Comparison of ENCODE assay signal across 10 cellular contexts in genomic region chr9:26746357-26747072, GRCh38.
DNase-seq lines count a peak whose midpoint lies in the region; ATAC-seq and TF ChIP-seq lines count a peak whose summit lies in the region.
"Had no signal": no experiment of that assay in that cellular context is flagged by ENCODE, and none has a peak within 500 bp of the region (broad histone marks: within the 10 kb centered on the region; RNA-seq: fewer than 3 reads in every experiment).

No MANE protein-coding gene starts in this region.

- in situ Hi-C loops in transverse colon (cut with MboI; ENCODE audit: low pct_ligation_motif_present in 1 of 4, low pct_unique_long_range_greater_than_20kb in 1 of 4, low sequenced_read_pairs in 3 of 4), result loop anchor here in 3 of 4 donors (10.0 to 25.0 kb wide), 2 partner anchors 228 to 241 kb away; no protein-coding TSS in a partner anchor

- 63 to 84% methylated on average over 4 of the region's 4 CpGs for WGBS in transverse colon (ENCODE audit: low coverage in 1 of 2), 2 donors

- intact Hi-C loops in transverse colon (cut with DNase I; ENCODE audit: low total_unique reads), result no loop called here
- intact Hi-C loops in left ventricle myocardium inferior (cut with micrococcal nuclease), result no loop called here

- TF ChIP-seq EP300 in transverse colon (IDR thresholded peaks at IDR 0.05; ENCODE audit: low read depth), result no peak

- no peak for TF ChIP-seq POLR2A in transverse colon (IDR thresholded peaks at IDR 0.05)

- H3K36me3 ChIP-seq in transverse colon (no peaks in the 10 kb centered on the region), left ventricle myocardium inferior (no peaks in the 10 kb centered on the region)

- H3K27ac ChIP-seq in foreskin keratinocyte, result no peak overlapping the region
- no peak overlapping the region for H3K27ac ChIP-seq in transverse colon
- no peak overlapping the region for H3K27ac ChIP-seq in left ventricle myocardium inferior (replicated peaks)
- H3K27ac ChIP-seq: skin epidermis had no signal

- H3K27me3 ChIP-seq in foreskin keratinocyte (no peaks in the 10 kb centered on the region), transverse colon (no peaks in the 10 kb centered on the region), left ventricle myocardium inferior (ENCODE audit: low read depth) (no peaks in the 10 kb centered on the region)

- ATAC-seq in GM21786 (IDR thresholded peaks at IDR 0.05; ENCODE audit: unreplicated experiment), result peak; percentile 88
- peak; percentile 83 for ATAC-seq in HG03575 (IDR thresholded peaks at IDR 0.05; ENCODE audit: extremely low read depth, insufficient number of reproducible peaks, low FRiP score, unreplicated experiment)
- ATAC-seq in foreskin keratinocyte, result peak; percentile 65
- ATAC-seq in omental fat pad (ENCODE audit: low FRiP score), result no peak
- ATAC-seq: Right ventricle myocardium inferior had no signal

- H3K4me3 ChIP-seq in GM12865 (ENCODE audit: low read depth, low read length) (no peak overlapping the region), transverse colon (no peak overlapping the region), left ventricle myocardium inferior (no peak overlapping the region)
- H3K4me3 ChIP-seq: skin epidermis had no signal

- no peaks in the 10 kb centered on the region for H3K4me1 ChIP-seq in foreskin keratinocyte
- no peaks in the 10 kb centered on the region for H3K4me1 ChIP-seq in transverse colon
- H3K4me1 ChIP-seq in left ventricle myocardium inferior, result no peaks in the 10 kb centered on the region

- no peaks in the 10 kb centered on the region for H3K9me3 ChIP-seq in transverse colon
- no peaks in the 10 kb centered on the region for H3K9me3 ChIP-seq in left ventricle myocardium inferior (replicated peaks)

- no peak for TF ChIP-seq CTCF in GM12865 (IDR thresholded peaks at IDR 0.05; ENCODE audit: insufficient read depth, low read depth, low read length, missing control alignments)
- TF ChIP-seq CTCF in foreskin keratinocyte (conservative IDR thresholded peaks at IDR 0.05), result no peak
- TF ChIP-seq CTCF in transverse colon (IDR thresholded peaks at IDR 0.05), result no peak
- TF ChIP-seq CTCF in left ventricle myocardium inferior (IDR thresholded peaks at IDR 0.05; ENCODE audit: borderline replicate concordance), result no peak
- no peak for TF ChIP-seq CTCF in omental fat pad (IDR thresholded peaks at IDR 0.05)

- DNase-seq in GM12865 (ENCODE audit: low read depth) (peak; percentile 76), foreskin keratinocyte (peak; percentile 18 to 63), transverse colon (no peak), left ventricle myocardium inferior (no peak), omental fat pad (ENCODE audit: low spot score) (no peak), GOT3 (lab: John Stamatoyannopoulos, UW) (no peak)

Comparison
In these comparisons a context has a peak if more than half of its experiments do, and no peak if none do; other contexts are left out.
1. DNase-seq: peak in GM12865 (single experiment) and foreskin keratinocyte (2 of 2); none in transverse colon (single experiment), left ventricle myocardium inferior (single experiment), omental fat pad (single experiment) and GOT3 (single experiment).